ENCODE assay signal across 19 cellular contexts in genomic region chr5:155759984-155760383, GRCh38.
DNase-seq lines count a peak whose midpoint lies in the region; ATAC-seq and TF ChIP-seq lines count a peak whose summit lies in the region.
"Had no signal": no experiment of that assay in that cellular context is flagged by ENCODE, and none has a peak within 500 bp of the region (broad histone marks: within the 10 kb centered on the region; RNA-seq: fewer than 3 reads in every experiment).

No MANE protein-coding gene starts in this region.

- no peak overlapping the region for H4K12ac ChIP-seq in trophoblast cell (ENCODE audit: low read depth, low read length)

- peaks cover 0 to 2% of the 10 kb centered on the region in 2 donors for H3K4me1 Mint-ChIP-seq in natural killer cell
- H3K4me1 Mint-ChIP-seq in natural killer cell treated with Interleukin-12 subunit alpha and Interleukin-12 subunit beta and Interleukin-15 and Interleukin-18, amount 100 ng/mL, for 72 hours (ENCODE audit: low read depth in 2 of 2), result peaks cover 8 to 10% of the 10 kb centered on the region in 2 donors
- H3K4me1 Mint-ChIP-seq in CD8-positive, alpha-beta T cell (ENCODE audit: low read depth), result peaks cover 2% of the 10 kb centered on the region
- H3K4me1 Mint-ChIP-seq in central memory CD8-positive, alpha-beta T cell, result peaks cover 14% of the 10 kb centered on the region
- H3K4me1 Mint-ChIP-seq in stimulated activated effector memory CD8-positive, alpha-beta T cell treated with anti-CD3 and anti-CD28 coated beads, Interleukin-12 subunit alpha, Interleukin-12 subunit beta, amount 100 ng/mL, for 72 hours, result peaks cover 11% of the 10 kb centered on the region
- H3K4me1 Mint-ChIP-seq: CD14-positive monocyte; CD4-positive, CD25-positive, alpha-beta regulatory T cell had no signal

- H4K8ac ChIP-seq in trophoblast cell (ENCODE audit: low read depth, low read length), result no peak overlapping the region

- H3K4me3 ChIP-seq in CD8-positive, alpha-beta T cell (ENCODE audit: low read depth, low read length), result no peak overlapping the region
- H3K4me3 ChIP-seq in trophoblast cell (ENCODE audit: low read depth, low read length), result no peak overlapping the region
- H3K4me3 ChIP-seq: BLaER1, GM12878 had no signal

- H4K91ac ChIP-seq in trophoblast cell (ENCODE audit: low read depth, low read length), result no peak overlapping the region

- intact Hi-C loops in natural killer cell (cut with micrococcal nuclease), result no loop called here
- intact Hi-C loops in CD8-positive, alpha-beta T cell (cut with DNase I, micrococcal nuclease), result no loop called here

- peaks cover 14 to 17% of the 10 kb centered on the region in 2 donors for H3K9me3 Mint-ChIP-seq in natural killer cell
- peaks cover 14% of the 10 kb centered on the region for H3K9me3 Mint-ChIP-seq in natural killer cell treated with Interleukin-12 subunit alpha and Interleukin-12 subunit beta and Interleukin-15 and Interleukin-18, amount 100 ng/mL, for 72 hours
- peaks cover 13% of the 10 kb centered on the region for H3K9me3 Mint-ChIP-seq in CD8-positive, alpha-beta T cell
- peaks cover 17% of the 10 kb centered on the region for H3K9me3 Mint-ChIP-seq in central memory CD8-positive, alpha-beta T cell
- H3K9me3 Mint-ChIP-seq in stimulated activated effector memory CD8-positive, alpha-beta T cell treated with anti-CD3 and anti-CD28 coated beads, Interleukin-12 subunit alpha, Interleukin-12 subunit beta, amount 100 ng/mL, for 72 hours, result peaks cover 17% of the 10 kb centered on the region

- no peak overlapping the region for H3K4me2 ChIP-seq in trophoblast cell (ENCODE audit: low read length)
- H3K4me2 ChIP-seq: BLaER1 had no signal

- no peak overlapping the region for H2BK120ac ChIP-seq in trophoblast cell (ENCODE audit: insufficient read depth, low read length, poor library complexity)

- no peak overlapping the region for H3K27ac ChIP-seq in CD8-positive, alpha-beta T cell (ENCODE audit: low read depth, low read length)
- H3K27ac ChIP-seq in trophoblast cell (ENCODE audit: low read depth, low read length), result no peak overlapping the region
- H3K27ac ChIP-seq: 22Rv1, BLaER1 had no signal

- no peaks in the 10 kb centered on the region for H3K36me3 Mint-ChIP-seq in natural killer cell
- peaks cover 9% of the 10 kb centered on the region for H3K36me3 Mint-ChIP-seq in natural killer cell treated with Interleukin-12 subunit alpha and Interleukin-12 subunit beta and Interleukin-15 and Interleukin-18, amount 100 ng/mL, for 72 hours
- H3K36me3 Mint-ChIP-seq in CD8-positive, alpha-beta T cell, result no peaks in the 10 kb centered on the region
- H3K36me3 Mint-ChIP-seq in central memory CD8-positive, alpha-beta T cell (ENCODE audit: insufficient read depth), result peaks cover 6% of the 10 kb centered on the region
- H3K36me3 Mint-ChIP-seq in stimulated activated effector memory CD8-positive, alpha-beta T cell treated with anti-CD3 and anti-CD28 coated beads, Interleukin-12 subunit alpha, Interleukin-12 subunit beta, amount 100 ng/mL, for 72 hours, result peaks cover 13% of the 10 kb centered on the region
- H3K36me3 Mint-ChIP-seq: CD14-positive monocyte; CD4-positive, CD25-positive, alpha-beta regulatory T cell had no signal

- H3K4ac ChIP-seq in trophoblast cell (ENCODE audit: low read depth, low read length), result no peak overlapping the region

- POLR2A ChIA-PET in CD8-positive, alpha-beta T cell (lab: Charles Lee), result no interaction called here

- H3K27ac Mint-ChIP-seq in natural killer cell, result peak overlapping the region; percentile 17 to 29
- H3K27ac Mint-ChIP-seq in natural killer cell treated with Interleukin-12 subunit alpha and Interleukin-12 subunit beta and Interleukin-15 and Interleukin-18, amount 100 ng/mL, for 72 hours, result peak overlapping the region in 1 of 2 donors; percentile 20
- H3K27ac Mint-ChIP-seq in CD8-positive, alpha-beta T cell, result peak overlapping the region; percentile 49
- peak overlapping the region; percentile 59 for H3K27ac Mint-ChIP-seq in central memory CD8-positive, alpha-beta T cell (ENCODE audit: low read depth)
- peak overlapping the region; percentile 80 for H3K27ac Mint-ChIP-seq in stimulated activated effector memory CD8-positive, alpha-beta T cell treated with anti-CD3 and anti-CD28 coated beads, Interleukin-12 subunit alpha, Interleukin-12 subunit beta, amount 100 ng/mL, for 72 hours
- H3K27ac Mint-ChIP-seq: CD14-positive monocyte; CD4-positive, alpha-beta memory T cell; CD4-positive, CD25-positive, alpha-beta regulatory T cell had no signal

- no peaks in the 10 kb centered on the region for H3K79me2 ChIP-seq in trophoblast cell (ENCODE audit: control insufficient read depth, insufficient read depth, low read length, poor library complexity)

- no peaks in the 10 kb centered on the region for H3K27me3 ChIP-seq in CD8-positive, alpha-beta T cell (ENCODE audit: insufficient read depth, low read length)
- H3K27me3 ChIP-seq in trophoblast cell (ENCODE audit: insufficient read depth, low read length), result no peaks in the 10 kb centered on the region
- H3K27me3 ChIP-seq: BE2C, BLaER1 had no signal

- no peak overlapping the region for H3K9ac ChIP-seq in trophoblast cell (ENCODE audit: low read length)
- H3K9ac ChIP-seq: BLaER1 had no signal

- H2AFZ ChIP-seq in trophoblast cell (ENCODE audit: insufficient read depth, low read length, poor library complexity), result no peak overlapping the region

- no peak overlapping the region for H2BK12ac ChIP-seq in trophoblast cell (ENCODE audit: low read length)

- H3K4me3 Mint-ChIP-seq in natural killer cell, result no peak overlapping the region
- H3K4me3 Mint-ChIP-seq in natural killer cell treated with Interleukin-12 subunit alpha and Interleukin-12 subunit beta and Interleukin-15 and Interleukin-18, amount 100 ng/mL, for 72 hours, result no peak overlapping the region
- no peak overlapping the region for H3K4me3 Mint-ChIP-seq in CD8-positive, alpha-beta T cell
- no peak overlapping the region for H3K4me3 Mint-ChIP-seq in central memory CD8-positive, alpha-beta T cell
- H3K4me3 Mint-ChIP-seq in stimulated activated effector memory CD8-positive, alpha-beta T cell treated with anti-CD3 and anti-CD28 coated beads, Interleukin-12 subunit alpha, Interleukin-12 subunit beta, amount 100 ng/mL, for 72 hours, result no peak overlapping the region
- H3K4me3 Mint-ChIP-seq: CD14-positive monocyte; CD4-positive, alpha-beta memory T cell; CD4-positive, CD25-positive, alpha-beta regulatory T cell had no signal

- no peaks in the 10 kb centered on the region for H3K4me1 ChIP-seq in CD8-positive, alpha-beta T cell (ENCODE audit: insufficient read depth, low read length)
- no peaks in the 10 kb centered on the region for H3K4me1 ChIP-seq in trophoblast cell (ENCODE audit: control insufficient read depth in 1 of 2, insufficient read depth in 2 of 2, low read length in 2 of 2)
- H3K4me1 ChIP-seq: BE2C, BLaER1, Caco-2 had no signal

- H3K9me3 ChIP-seq in CD8-positive, alpha-beta T cell (ENCODE audit: low read length), result no peaks in the 10 kb centered on the region
- peaks cover 6% of the 10 kb centered on the region for H3K9me3 ChIP-seq in trophoblast cell (ENCODE audit: insufficient read depth, low read depth, low read length)
- H3K9me3 ChIP-seq: BE2C, BLaER1, Caco-2 had no signal

- H2BK5ac ChIP-seq in trophoblast cell (ENCODE audit: low read depth, low read length, poor library complexity), result no peak overlapping the region

- H3K14ac ChIP-seq in trophoblast cell (ENCODE audit: low read length), result no peak overlapping the region

- ATAC-seq in natural killer cell, result no peak
- no peak for ATAC-seq in natural killer cell treated with Interleukin-12 subunit alpha and Interleukin-12 subunit beta and Interleukin-15 and Interleukin-18, amount 100 ng/mL, for 72 hours
- ATAC-seq in CD8-positive, alpha-beta T cell, result no peak
- no peak for ATAC-seq in central memory CD8-positive, alpha-beta T cell (replicated peaks; ENCODE audit: extremely low read depth, poor library complexity, severe bottlenecking)
- no peak for ATAC-seq in stimulated activated effector memory CD8-positive, alpha-beta T cell treated with anti-CD3 and anti-CD28 coated beads, Interleukin-12 subunit alpha, Interleukin-12 subunit beta, amount 100 ng/mL, for 72 hours
- ATAC-seq: GM12878 had no signal

- no peaks in the 10 kb centered on the region for H3K36me3 ChIP-seq in CD8-positive, alpha-beta T cell (ENCODE audit: insufficient read depth, low read length)
- H3K36me3 ChIP-seq in trophoblast cell (ENCODE audit: control insufficient read depth in 1 of 2, insufficient read depth in 2 of 2, low read length in 2 of 2), result no peaks in the 10 kb centered on the region
- H3K36me3 ChIP-seq: BE2C, BLaER1 had no signal

- no peak overlapping the region for H3K23ac ChIP-seq in trophoblast cell (ENCODE audit: low read length)

- no peak overlapping the region for H2AK5ac ChIP-seq in trophoblast cell (ENCODE audit: low read length)

- no peak overlapping the region for H3K18ac ChIP-seq in trophoblast cell (ENCODE audit: low read length)

- H3K79me1 ChIP-seq in trophoblast cell (ENCODE audit: low read length), result no peaks in the 10 kb centered on the region

- CTCF ChIA-PET in CD8-positive, alpha-beta T cell (lab: Charles Lee), result no interaction called here

- DNase-seq in natural killer cell (no peak), trophoblast cell (no peak)
- DNase-seq in natural killer cell treated with Interleukin-12 subunit alpha and Interleukin-12 subunit beta and Interleukin-15 and Interleukin-18, amount 100 ng/mL, for 72 hours (ENCODE audit: low spot score), result no peak
- DNase-seq in CD8-positive, alpha-beta T cell, result no peak
- DNase-seq in central memory CD8-positive, alpha-beta T cell (ENCODE audit: low spot score in 2 of 2), result no peak
- DNase-seq in stimulated activated effector memory CD8-positive, alpha-beta T cell treated with anti-CD3 and anti-CD28 coated beads, Interleukin-12 subunit alpha, Interleukin-12 subunit beta, amount 100 ng/mL, for 72 hours (ENCODE audit: low spot score in 2 of 2), result no peak
- DNase-seq in NK-92 treated with Interleukin-12 subunit alpha and Interleukin-12 subunit beta, amount 100 ng/mL, for 24 hours (lab: John Stamatoyannopoulos, UW), result no peak
- DNase-seq: ACHN; BE2C; C1 segment of cervical spinal cord; Caco-2; Calu3; CD4-positive, alpha-beta memory T cell; CD4-positive, CD25-positive, alpha-beta regulatory T cell; DMS79 treated with DMSO at 0.1 percent for 48 hours had no signal

- H3K27me3 Mint-ChIP-seq in natural killer cell (ENCODE audit: low read depth in 2 of 2), result no peaks in the 10 kb centered on the region
- no peaks in the 10 kb centered on the region for H3K27me3 Mint-ChIP-seq in natural killer cell treated with Interleukin-12 subunit alpha and Interleukin-12 subunit beta and Interleukin-15 and Interleukin-18, amount 100 ng/mL, for 72 hours
- H3K27me3 Mint-ChIP-seq in CD8-positive, alpha-beta T cell (ENCODE audit: low read depth), result no peaks in the 10 kb centered on the region
- no peaks in the 10 kb centered on the region for H3K27me3 Mint-ChIP-seq in central memory CD8-positive, alpha-beta T cell
- H3K27me3 Mint-ChIP-seq: CD4-positive, alpha-beta memory T cell; CD4-positive, CD25-positive, alpha-beta regulatory T cell had no signal

- TF ChIP-seq CTCF in natural killer cell (IDR thresholded peaks at IDR 0.05), result no peak
- no peak for TF ChIP-seq CTCF in CD8-positive, alpha-beta T cell (IDR thresholded peaks at IDR 0.05)
